Comparison of ENCODE assay signal across 11 cellular contexts in genomic region chr1:36465731-36466369, GRCh38. TPM values are rescaled to one million over a fixed set of nuclear protein-coding genes. Genes with fewer than 3 reads are reported as not detected.
A peak's percentile ranks its signal among the peaks of the same experiment; 100 is the strongest.
DNase-seq lines count a peak whose midpoint lies in the region; ATAC-seq and TF ChIP-seq lines count a peak whose summit lies in the region.
"Had no signal": no experiment of that assay in that cellular context is flagged by ENCODE, and none has a peak within 500 bp of the region (broad histone marks: within the 10 kb centered on the region; RNA-seq: fewer than 3 reads in every experiment).

No MANE protein-coding gene starts in this region.

- peaks cover 0 to 17% of the 10 kb centered on the region in 2 donors for H3K36me3 Mint-ChIP-seq in CD4-positive, alpha-beta memory T cell
- H3K36me3 Mint-ChIP-seq in chondrocyte (ENCODE audit: low read depth) (peaks cover 4% of the 10 kb centered on the region), nephron progenitor cell (ENCODE audit: low read depth) (peaks cover 6% of the 10 kb centered on the region)

- POLR2A ChIA-PET in CD4-positive, alpha-beta memory T cell (lab: Charles Lee; ENCODE audit: partially characterized antibody), result no interaction called here
- POLR2A ChIA-PET in HCT116 (lab: Charles Lee), result no interaction called here

- CTCF ChIA-PET in CD4-positive, alpha-beta memory T cell (lab: Charles Lee; ENCODE audit: partially characterized antibody), result no interaction called here
- CTCF ChIA-PET in HCT116 (lab: Charles Lee), result no interaction called here

- peaks cover 12% of the 10 kb centered on the region for H3K36me3 ChIP-seq in CD4-positive, alpha-beta memory T cell (ENCODE audit: insufficient read depth, low read length)
- H3K36me3 ChIP-seq in HCT116 (ENCODE audit: control insufficient read depth in 1 of 2, insufficient read depth in 2 of 2, low read length in 2 of 2), result peaks cover 2 to 16% of the 10 kb centered on the region in 2 experiments; a peak in 2 of 4 replicates

- no peaks in the 10 kb centered on the region for H3K9me3 Mint-ChIP-seq in CD4-positive, alpha-beta memory T cell
- H3K9me3 Mint-ChIP-seq in chondrocyte (ENCODE audit: low read depth) (no peaks in the 10 kb centered on the region), nephron progenitor cell (no peaks in the 10 kb centered on the region)
- H3K9me3 Mint-ChIP-seq: activated CD4-positive, alpha-beta memory T cell treated with anti-CD3 and anti-CD28 coated beads for 36 hours had no signal

- no peak overlapping the region for H2AFZ ChIP-seq in HCT116 (ENCODE audit: low read depth, low read length, poor library complexity, severe bottlenecking)

- no peaks in the 10 kb centered on the region for H3K27me3 ChIP-seq in CD4-positive, alpha-beta memory T cell (ENCODE audit: insufficient read depth, low read length)
- no peaks in the 10 kb centered on the region for H3K27me3 ChIP-seq in HCT116 (ENCODE audit: insufficient read depth, low read length)
- H3K27me3 ChIP-seq: adrenal gland had no signal

- no peaks in the 10 kb centered on the region for H3K9me2 ChIP-seq in HCT116 (ENCODE audit: insufficient read depth)

- peak overlapping the region in 1 of 8 donors; percentile 4 for H3K4me3 Mint-ChIP-seq in CD4-positive, alpha-beta memory T cell
- H3K4me3 Mint-ChIP-seq in chondrocyte (ENCODE audit: unreplicated experiment) (no peak overlapping the region), nephron progenitor cell (peak overlapping the region; percentile 98)

- peaks cover 19% of the 10 kb centered on the region for H3K4me1 ChIP-seq in CD4-positive, alpha-beta memory T cell (ENCODE audit: insufficient read depth, low read length)
- peaks cover 11 to 25% of the 10 kb centered on the region in 2 experiments for H3K4me1 ChIP-seq in HCT116 (ENCODE audit: control insufficient read depth in 1 of 2, insufficient read depth in 2 of 2, low read length in 2 of 2)

- peak overlapping the region in 5 of 7 donors; percentile 41 to 98 (median 98) for H3K27ac Mint-ChIP-seq in CD4-positive, alpha-beta memory T cell
- H3K27ac Mint-ChIP-seq in chondrocyte (ENCODE audit: unreplicated experiment) (peak overlapping the region; percentile 99), nephron progenitor cell (peak overlapping the region; percentile 100)

- DNase-seq in CD4-positive, alpha-beta memory T cell, result no peak
- no peak for DNase-seq in HCT116 (ENCODE audit: low read depth, low spot score)
- DNase-seq in chondrocyte (ENCODE audit: low spot score), result no peak
- no peak for DNase-seq in nephron progenitor cell
- DNase-seq in SKM-1 (lab: John Stamatoyannopoulos, UW; ENCODE audit: unreplicated experiment), result no peak
- DNase-seq in NCI-H1417 treated with DMSO at 0.1 percent for 48 hours (lab: John Stamatoyannopoulos, UW), result no peak
- DNase-seq: activated CD4-positive, alpha-beta memory T cell treated with anti-CD3 and anti-CD28 coated beads for 36 hours; adrenal gland; effector CD8-positive, alpha-beta T cell; SW 1271 had no signal

- H3K79me2 ChIP-seq in HCT116 (ENCODE audit: insufficient read depth, low read length), result peaks cover 28% of the 10 kb centered on the region

- TF ChIP-seq POLR2A in HCT116 (IDR thresholded peaks at IDR 0.05; ENCODE audit: borderline replicate concordance, extremely low read depth, insufficient read depth, insufficient read length), result no peak

- peak overlapping the region; percentile 90 for H3K4me2 ChIP-seq in HCT116 (ENCODE audit: low read length)

- no peak overlapping the region for H3K27ac ChIP-seq in CD4-positive, alpha-beta memory T cell (ENCODE audit: low read depth, low read length)
- H3K27ac ChIP-seq in HCT116 (ENCODE audit: low read depth, low read length), result no peak overlapping the region

- H3K4me1 Mint-ChIP-seq in CD4-positive, alpha-beta memory T cell, result peaks cover 15 to 41% (median 28%) of the 10 kb centered on the region in 4 donors
- H3K4me1 Mint-ChIP-seq in chondrocyte (ENCODE audit: low read depth) (peaks cover 30% of the 10 kb centered on the region), nephron progenitor cell (peaks cover 74% of the 10 kb centered on the region)

- intact Hi-C loops in CD4-positive, alpha-beta memory T cell (cut with micrococcal nuclease), result loop anchor here (2.0 kb wide), 2 partner anchors 377 to 535 kb away; partner anchors contain the start of genes ADPRS and AGO3
- intact Hi-C loops in HCT116 (cut with micrococcal nuclease), result no loop called here

- H3K9ac ChIP-seq in HCT116 (ENCODE audit: low read length), result no peak overlapping the region

- BruUV-seq in HCT116 (replicated peaks; lab: Mats Ljungman, UMichigan), result no TSS peak

- H3K9me3 ChIP-seq in CD4-positive, alpha-beta memory T cell (ENCODE audit: control insufficient read depth in 1 of 2, low read length in 2 of 2), result no peaks in the 10 kb centered on the region
- no peaks in the 10 kb centered on the region for H3K9me3 ChIP-seq in HCT116 (ENCODE audit: control insufficient read depth in 1 of 2, insufficient read depth in 1 of 2, low read depth in 1 of 2, low read length in 2 of 2)
- H3K9me3 ChIP-seq: adrenal gland had no signal

- no peak for TF ChIP-seq CTCF in HCT116 (IDR thresholded peaks at IDR 0.05 in 2 of 3, conservative IDR thresholded peaks at IDR 0.05 in 1 of 3; ENCODE audit: borderline replicate concordance in 1 of 3, insufficient read depth in 1 of 3, low read depth in 2 of 3, low read length in 2 of 3)
- TF ChIP-seq CTCF in chondrocyte (IDR thresholded peaks at IDR 0.05), result no peak
- no peak for TF ChIP-seq CTCF in nephron progenitor cell (IDR thresholded peaks at IDR 0.05)

- RAD21 ChIA-PET in HCT116 (lab: Charles Lee; ENCODE audit: low non-redundant PET in 1 of 2, low total read pairs in 2 of 2, uncharacterized antibody in 2 of 2, unreplicated experiment in 2 of 2), result no interaction called here

- no peak for TF ChIP-seq RAD21 in HCT116 (IDR thresholded peaks at IDR 0.05; ENCODE audit: low read depth)

- no peaks in the 10 kb centered on the region for H3K27me3 Mint-ChIP-seq in CD4-positive, alpha-beta memory T cell
- H3K27me3 Mint-ChIP-seq in chondrocyte (ENCODE audit: low read depth), result no peaks in the 10 kb centered on the region
- peaks cover 3% of the 10 kb centered on the region for H3K27me3 Mint-ChIP-seq in nephron progenitor cell (ENCODE audit: low read depth, poor library complexity)
- H3K27me3 Mint-ChIP-seq: activated CD4-positive, alpha-beta memory T cell treated with anti-CD3 and anti-CD28 coated beads for 36 hours had no signal

- H4K20me1 ChIP-seq in HCT116 (ENCODE audit: insufficient read depth), result no peaks in the 10 kb centered on the region

- no peak for ATAC-seq in HCT116
- ATAC-seq in GM19023 (IDR thresholded peaks at IDR 0.05; ENCODE audit: unreplicated experiment), result no peak

- H3K4me3 ChIP-seq in CD4-positive, alpha-beta memory T cell (ENCODE audit: low read length in 2 of 2), result no peak overlapping the region
- no peak overlapping the region for H3K4me3 ChIP-seq in HCT116 (replicated peaks in 1 of 2; ENCODE audit: low read depth in 1 of 2, low read length in 2 of 2)
- H3K4me3 ChIP-seq: adrenal gland had no signal

TF ChIP-seq in HCT116, 20 proteins besides CTCF, POLR2A, EP300 and RAD21:
- TF ChIP-seq ELF1 (IDR thresholded peaks at IDR 0.05; ENCODE audit: borderline replicate concordance, low read depth), result no peak
- TF ChIP-seq EGR1 (IDR thresholded peaks at IDR 0.05; ENCODE audit: low read depth), result no peak
- TF ChIP-seq TCF7L2 (IDR thresholded peaks at IDR 0.05; ENCODE audit: borderline replicate concordance, extremely low read depth, insufficient read depth, insufficient read length), result no peak
- no peak for TF ChIP-seq FOSL1 (IDR thresholded peaks at IDR 0.05; ENCODE audit: low read depth)
- no peak for TF ChIP-seq EZH2phosphoT487 (IDR thresholded peaks at IDR 0.05; ENCODE audit: borderline replicate concordance)
- TF ChIP-seq ZFX (IDR thresholded peaks at IDR 0.05), result no peak
- TF ChIP-seq ZNF274 (IDR thresholded peaks at IDR 0.05; ENCODE audit: low read depth, low read length), result no peak

RNA-seq across cellular contexts. Expression of gene MRPS15, which starts 1.7 kb away (rescaled TPM):
- 10 to 100 TPM; 32.5 to 33.9 TPM for total RNA-seq in CD4-positive, alpha-beta memory T cell
- 10 to 100 TPM; 67.5 to 86.0 TPM for polyA plus RNA-seq in CD4-positive, alpha-beta memory T cell
- total RNA-seq in HCT116 (2021; ENCODE audit: unreplicated experiment) (98.7 TPM), chondrocyte (51.3 to 68.5 TPM (median 53.2 TPM) in 3 replicates)
- 49.0 and 74.2 TPM in 2 replicates for polyA plus RNA-seq in HCT116 (2012)

RNA-seq across cellular contexts. Expression of gene OSCP1, which starts 15.6 kb away (rescaled TPM):
- total RNA-seq in CD4-positive, alpha-beta memory T cell, result 1 to 10 TPM in 1 of 2 experiments, not detected in 1; 1.4 TPM
- polyA plus RNA-seq in CD4-positive, alpha-beta memory T cell, result 1 to 10 TPM in 1 of 2 donors, under 1 TPM in 1; 0.93 to 1.1 TPM
- total RNA-seq in HCT116 (2021; ENCODE audit: unreplicated experiment) (4.1 TPM), chondrocyte (4.5 to 7.3 TPM (median 6.2 TPM) in 3 replicates)
- 2.7 and 3.7 TPM in 2 replicates for polyA plus RNA-seq in HCT116 (2012)

RNA-seq across cellular contexts. Expression of gene CSF3R, which starts 16.9 kb away (rescaled TPM):
- total RNA-seq in CD4-positive, alpha-beta memory T cell, result under 1 TPM; 0.61 to 0.87 TPM
- polyA plus RNA-seq in CD4-positive, alpha-beta memory T cell, result not detected
- 0.32 TPM for total RNA-seq in HCT116 (2021; ENCODE audit: unreplicated experiment)
- polyA plus RNA-seq in HCT116 (2012), result not detected in 2 replicates
- not detected in 3 replicates for total RNA-seq in chondrocyte
- total RNA-seq: activated CD4-positive, alpha-beta memory T cell treated with anti-CD3 and anti-CD28 coated beads for 36 hours had no signal
